Comparison of ENCODE assay signal across 8 cellular contexts in genomic region chr2:65430515-65431416, GRCh38. TPM values are rescaled to one million over a fixed set of nuclear protein-coding genes. Genes with fewer than 3 reads are reported as not detected.
DNase-seq lines count a peak whose midpoint lies in the region; ATAC-seq and TF ChIP-seq lines count a peak whose summit lies in the region.

No MANE protein-coding gene starts in this region.

- peaks cover 4% of the 10 kb centered on the region for H3K4me1 ChIP-seq in colonic mucosa
- H3K4me1 ChIP-seq in liver (ENCODE audit: control insufficient read depth in 4 of 4, insufficient read depth in 4 of 4, low read length in 3 of 4) = peaks cover 1 to 39% (median 23%) of the 10 kb centered on the region in 4 donors

- H3K36me3 ChIP-seq in colonic mucosa (no peaks in the 10 kb centered on the region), liver (ENCODE audit: control insufficient read depth in 4 of 4, insufficient read depth in 3 of 4, low read depth in 1 of 4, low read length in 3 of 4) (no peaks in the 10 kb centered on the region)

- H3K27me3 ChIP-seq in colonic mucosa (no peaks in the 10 kb centered on the region), liver (ENCODE audit: control insufficient read depth in 4 of 4, insufficient read depth in 4 of 4, low read length in 3 of 4) (no peaks in the 10 kb centered on the region)

- H3K9ac ChIP-seq in colonic mucosa (ENCODE audit: low read depth in 2 of 2, low read length in 2 of 2) (peak overlapping the region; percentile 92 to 95), liver (ENCODE audit: low read depth in 1 of 2, low read length in 2 of 2) (peak overlapping the region; percentile 68 to 92)

- peak; percentile 33 to 37 for TF ChIP-seq RAD21 in liver (IDR thresholded peaks at IDR 0.05)

- H3K27ac ChIP-seq in colonic mucosa (peak overlapping the region; percentile 84), liver (ENCODE audit: low read depth in 1 of 2, low read length in 2 of 2) (peak overlapping the region; percentile 93 to 98)

- DNase-seq in SKM-1 treated with dmso at 0.1 percent for 144 hours (lab: John Stamatoyannopoulos, UW; ENCODE audit: unreplicated experiment) = peak; percentile 26
- no peak for DNase-seq in SKM-1 (lab: John Stamatoyannopoulos, UW; ENCODE audit: unreplicated experiment)
- DNase-seq in NCI-H345 (lab: John Stamatoyannopoulos, UW) = peak; percentile 82
- DNase-seq in activated CD4-positive, CD25-positive, alpha-beta regulatory T cell treated with anti-CD3 and anti-CD28 coated beads, Interleukin-2, amount 50 U/mL, for 72 hours = peak; percentile 53
- DNase-seq in colonic mucosa = peak; percentile 77
- DNase-seq in stimulated activated CD4-positive, alpha-beta T cell treated with anti-CD3 and anti-CD28 coated beads, Interleukin-2, amount 100 ng/mL, for 48 hours = peak; percentile 40

- peak; percentile 30 for ATAC-seq in HG03139 (IDR thresholded peaks at IDR 0.05; ENCODE audit: unreplicated experiment)

- H3K9me3 ChIP-seq in colonic mucosa (no peaks in the 10 kb centered on the region), liver (ENCODE audit: control insufficient read depth in 4 of 4, low read length in 3 of 4) (no peaks in the 10 kb centered on the region)

- TF ChIP-seq CTCF in colonic mucosa (IDR thresholded peaks at IDR 0.05) (no peak), liver (IDR thresholded peaks at IDR 0.05; ENCODE audit: low read depth, low read length, missing input control) (no peak)

- intact Hi-C loops in colonic mucosa (cut with DNase I) = loop anchor here (5.0 to 10.0 kb wide), 2 partner anchors 48 to 166 kb away; no protein-coding TSS in a partner anchor

- WGBS in liver = under 1% methylated on average over 95 of the region's 95 CpGs

- H3K4me3 ChIP-seq in colonic mucosa (peak overlapping the region; percentile 88), liver (ENCODE audit: low read depth in 1 of 3, low read length in 3 of 3) (peak overlapping the region; percentile 73 to 88 (median 87))

TF ChIP-seq in liver, 16 proteins besides CTCF, POLR2A, EP300 and RAD21:
- TF ChIP-seq NR2F2 (IDR thresholded peaks at IDR 0.05) = no peak
- TF ChIP-seq REST (IDR thresholded peaks at IDR 0.05) = peak; percentile 25
- TF ChIP-seq MAX (IDR thresholded peaks at IDR 0.05) = no peak
- TF ChIP-seq EGR1 (IDR thresholded peaks at IDR 0.05; ENCODE audit: low read depth in 2 of 2) = no peak
- TF ChIP-seq FOXA1 (IDR thresholded peaks at IDR 0.05) = no peak
- peak; percentile 62 for TF ChIP-seq TAF1 (conservative IDR thresholded peaks at IDR 0.05)
- TF ChIP-seq GABPA (IDR thresholded peaks at IDR 0.05 in 1 of 2, conservative IDR thresholded peaks at IDR 0.05 in 1 of 2) = no peak

RNA-seq across cellular contexts. Expression of gene SPRED2, which starts 1.6 kb away (rescaled TPM):
- total RNA-seq in colonic mucosa = 10 to 100 TPM; 36.9 to 47.8 TPM
- 1 to 10 TPM; 6.9 to 7.5 TPM for total RNA-seq in liver
- polyA plus RNA-seq in liver = 1 to 10 TPM; 6.7 to 7.3 TPM

Comparison
In these comparisons a context has a peak if more than half of its experiments do, and no peak if none do; other contexts are left out.
1. RNA of gene SPRED2, which starts 1.6 kb away (total RNA-seq): 36.9 to 47.8 TPM in colonic mucosa; 6.9 to 7.5 TPM in liver; every median in the first group is over 4 times any median in the second.